Comparison of ENCODE assay signal across 8 cellular contexts in genomic region chr17:7561028-7561575, GRCh38. TPM values are rescaled to one million over a fixed set of nuclear protein-coding genes. Genes with fewer than 3 reads are reported as not detected.
A peak's percentile ranks its signal among the peaks of the same experiment; 100 is the strongest.
DNase-seq lines count a peak whose midpoint lies in the region; ATAC-seq, FAIRE-seq and TF ChIP-seq lines count a peak whose summit lies in the region.

No MANE protein-coding gene starts in this region.

- H3K9me3 ChIP-seq in T-helper 17 cell (ENCODE audit: control insufficient read depth, low read length, poor library complexity, severe bottlenecking) (no peaks in the 10 kb centered on the region), psoas muscle (no peaks in the 10 kb centered on the region)

- H3K4me1 Mint-ChIP-seq in T-helper 17 cell = peaks cover 35% of the 10 kb centered on the region

- FAIRE-seq in urothelium cell line (lab: Jason Lieb, UNC) = no peak

- H3K27me3 Mint-ChIP-seq in T-helper 17 cell = no peaks in the 10 kb centered on the region

- ATAC-seq in HG02571 (IDR thresholded peaks at IDR 0.05; ENCODE audit: unreplicated experiment) (peak; percentile 52), T-helper 17 cell (peak; percentile 70), left ventricle myocardium superior (peak; percentile 75), psoas muscle (peak; percentile 82 to 88 (median 84))

- H3K4me1 ChIP-seq in psoas muscle = peaks cover 45% of the 10 kb centered on the region

- intact Hi-C loops in left ventricle myocardium superior (cut with micrococcal nuclease) = no loop called here
- intact Hi-C loops in psoas muscle (cut with DNase I) = loop anchor here (2.0 to 10.0 kb wide), 6 partner anchors 46 to 316 kb away; partner anchors contain the start of genes FGF11 (in 2 of the 2), GABARAP (in 1 of the 2), KCTD11 (in 1 of the 2) and TMEM102 (in 1 of the 2)

- H3K27ac Mint-ChIP-seq in T-helper 17 cell = peak overlapping the region; percentile 95

- peak; percentile 68 for DNase-seq in GDM1 (lab: John Stamatoyannopoulos, UW)
- peak; percentile 5 for DNase-seq in NCI-H1417 treated with DMSO at 0.1 percent for 48 hours (lab: John Stamatoyannopoulos, UW)
- DNase-seq in T-helper 17 cell = peak; percentile 65 to 72 (median 67)
- peak; percentile 89 for DNase-seq in amniotic stem cell (lab: John Stamatoyannopoulos, UW)
- DNase-seq in left ventricle myocardium superior = peak; percentile 93
- peak; percentile 92 to 96 for DNase-seq in psoas muscle
- DNase-seq in urothelium cell line (ENCODE audit: low spot score) = peak; percentile 81

- H3K4me3 ChIP-seq in psoas muscle = peak overlapping the region; percentile 96

- TF ChIP-seq CTCF in psoas muscle (IDR thresholded peaks at IDR 0.05) = peak; percentile 86

- 1% methylated on average over 32 of the region's 32 CpGs for WGBS in psoas muscle, 3 donors

- H3K27ac ChIP-seq in psoas muscle = peak overlapping the region; percentile 94

- peaks cover 6 to 32% of the 10 kb centered on the region in 2 donors for H3K36me3 ChIP-seq in psoas muscle (ENCODE audit: insufficient read depth in 1 of 2, low read depth in 1 of 2)

- no peaks in the 10 kb centered on the region for H3K27me3 ChIP-seq in psoas muscle (ENCODE audit: insufficient read depth in 3 of 3, low read length in 2 of 3)

- no peaks in the 10 kb centered on the region for H3K36me3 Mint-ChIP-seq in T-helper 17 cell (ENCODE audit: low read depth)

- H3K4me3 Mint-ChIP-seq in T-helper 17 cell = peak overlapping the region; percentile 97

RNA-seq across cellular contexts. Expression of gene SENP3, which starts 0.6 kb away (rescaled TPM):
- 10 to 100 TPM; 33.4 to 37.0 TPM for total RNA-seq in T-helper 17 cell
- total RNA-seq in left ventricle myocardium superior = 32.8 TPM
- total RNA-seq in psoas muscle = 10 to 100 TPM; 24.0 to 40.7 (median 38.3) TPM
- polyA plus RNA-seq in psoas muscle = 10 to 100 TPM; 44.1 to 90.5 (median 76.1) TPM

RNA-seq across cellular contexts. Expression of gene TNFSF13, which starts 2.6 kb away (rescaled TPM):
- total RNA-seq in T-helper 17 cell (1 to 10 TPM; 2.9 to 3.1 TPM), left ventricle myocardium superior (8.5 TPM), psoas muscle (1 to 10 TPM; 4.0 to 5.4 (median 4.5) TPM)
- 1 to 10 TPM; 2.8 to 4.3 (median 3.1) TPM for polyA plus RNA-seq in psoas muscle

RNA-seq across cellular contexts. Expression of gene TNFSF12, which starts 12.2 kb away (rescaled TPM):
- total RNA-seq in T-helper 17 cell = 10 to 100 TPM; 41.7 to 49.2 TPM
- total RNA-seq in left ventricle myocardium superior = 36.9 TPM
- 10 to 100 TPM; 14.3 to 23.4 (median 15.6) TPM for total RNA-seq in psoas muscle
- 10 to 100 TPM; 10.2 to 18.9 (median 13.8) TPM for polyA plus RNA-seq in psoas muscle

RNA-seq across cellular contexts. Expression of gene CD68, which starts 18.3 kb away (rescaled TPM):
- total RNA-seq in T-helper 17 cell (1 to 10 TPM; 3.9 to 8.1 TPM), left ventricle myocardium superior (26.6 TPM), psoas muscle (10 to 100 TPM; 15.8 to 38.4 (median 26.4) TPM)
- 100 to 1,000 TPM in 1 of 3 donors, 10 to 100 TPM in 2; 16.5 to 298 (median 21.8) TPM for polyA plus RNA-seq in psoas muscle

RNA-seq across cellular contexts. Expression of gene MPDU1, which starts 22.6 kb away (rescaled TPM):
- 10 to 100 TPM; 28.9 to 32.7 TPM for total RNA-seq in T-helper 17 cell
- total RNA-seq in left ventricle myocardium superior = 28.0 TPM
- 10 to 100 TPM; 19.3 to 40.6 (median 34.1) TPM for total RNA-seq in psoas muscle
- polyA plus RNA-seq in psoas muscle = 100 to 1,000 TPM in 1 of 3 donors, 10 to 100 TPM in 2; 53.6 to 147 (median 77.8) TPM

Comparison
In these comparisons a context has a peak if more than half of its experiments do, and no peak if none do; other contexts are left out.
1. Peak in every context shown above with its lines: DNase-seq, ATAC-seq, H3K4me3 ChIP-seq and H3K27ac ChIP-seq.
2. DNase-seq: peak in every context shown above with its lines; median percentile 94 in psoas muscle; 93 in left ventricle myocardium superior; 89 in amniotic stem cell; 81 in urothelium cell line; 68 in GDM1; 67 in T-helper 17 cell; 5 in NCI-H1417 treated with DMSO at 0.1 percent for 48 hours.